11 cellular contexts compared by ENCODE assay signal in genomic region chr3:79729096-79729495, GRCh38. TPM values are rescaled to one million over a fixed set of nuclear protein-coding genes. Genes with fewer than 3 reads are reported as not detected.
A peak's percentile ranks its signal among the peaks of the same experiment; 100 is the strongest.
DNase-seq lines count a peak whose midpoint lies in the region; TF ChIP-seq lines count a peak whose summit lies in the region.
"Had no signal": no experiment of that assay in that cellular context is flagged by ENCODE, and none has a peak within 500 bp of the region (broad histone marks: within the 10 kb centered on the region; RNA-seq: fewer than 3 reads in every experiment).

No MANE protein-coding gene starts in this region.

- H3K27ac Mint-ChIP-seq in endodermal cell: no peak overlapping the region

- H3K4me1 ChIP-seq in cardiac muscle cell (ENCODE audit: low read depth): no peaks in the 10 kb centered on the region
- no peaks in the 10 kb centered on the region for H3K4me1 ChIP-seq in right atrium auricular region
- no peaks in the 10 kb centered on the region for H3K4me1 ChIP-seq in endodermal cell (ENCODE audit: control insufficient read depth, insufficient read depth, low read length)

- 64% methylated on average over 2 of the region's 2 CpGs; no CpG with 5 or more reads in 1 of the 2 experiments for WGBS in endodermal cell (ENCODE audit: insufficient coverage in 1 of 2, insufficient read length in 1 of 2), 2 experiments

- no peaks in the 10 kb centered on the region for H3K36me3 ChIP-seq in cardiac muscle cell
- H3K36me3 ChIP-seq in right atrium auricular region: no peaks in the 10 kb centered on the region
- H3K36me3 ChIP-seq in endodermal cell (ENCODE audit: control insufficient read depth, insufficient read depth, low read length): no peaks in the 10 kb centered on the region

- no peak overlapping the region for H3K4me3 Mint-ChIP-seq in endodermal cell

- H3K27ac ChIP-seq in cardiac muscle cell (no peak overlapping the region), right atrium auricular region (no peak overlapping the region), endodermal cell (ENCODE audit: low read depth, low read length) (no peak overlapping the region)

- H3K27me3 ChIP-seq in cardiac muscle cell (no peaks in the 10 kb centered on the region), right atrium auricular region (no peaks in the 10 kb centered on the region), endodermal cell (ENCODE audit: control insufficient read depth, insufficient read depth, low read length, poor library complexity, severe bottlenecking) (no peaks in the 10 kb centered on the region)

- TF ChIP-seq CTCF in cardiac muscle cell (IDR thresholded peaks at IDR 0.05; ENCODE audit: low read depth, low read length) (no peak), right atrium auricular region (IDR thresholded peaks at IDR 0.05) (no peak), endodermal cell (conservative IDR thresholded peaks at IDR 0.05) (no peak)

- H3K4me1 Mint-ChIP-seq in endodermal cell: no peaks in the 10 kb centered on the region

- no peaks in the 10 kb centered on the region for H3K36me3 Mint-ChIP-seq in endodermal cell (ENCODE audit: low read depth)

- H3K4me3 ChIP-seq in cardiac muscle cell (no peak overlapping the region), right atrium auricular region (no peak overlapping the region), endodermal cell (ENCODE audit: low read length) (no peak overlapping the region)

- H3K9ac ChIP-seq in endodermal cell (ENCODE audit: extremely low read depth, low read length, poor library complexity, severe bottlenecking): no peak overlapping the region

- DNase-seq in cardiac muscle cell (ENCODE audit: low read depth in 1 of 2, low spot score in 1 of 2) (peak; percentile 3 to 32), right atrium auricular region (ENCODE audit: low spot score) (no peak), SHP77 (lab: John Stamatoyannopoulos, UW) (peak; percentile 6 to 30), fibroblast of the conjunctiva (ENCODE audit: low read depth) (peak; percentile 18), stromal cell of bone marrow (ENCODE audit: low read depth) (peak; percentile 5), SKM-1 (lab: John Stamatoyannopoulos, UW; ENCODE audit: unreplicated experiment) (no peak), endodermal cell (no peak), T-helper 9 cell (no peak)
- DNase-seq: AML-193, left colon, NCI-H1694 treated with DMSO at 0.1 percent for 48 hours had no signal

- H3K27me3 Mint-ChIP-seq in endodermal cell (ENCODE audit: insufficient read depth): no peaks in the 10 kb centered on the region

- H3K9me3 ChIP-seq in cardiac muscle cell (ENCODE audit: low read depth): no peaks in the 10 kb centered on the region
- no peaks in the 10 kb centered on the region for H3K9me3 ChIP-seq in right atrium auricular region
- H3K9me3 ChIP-seq in endodermal cell (ENCODE audit: control insufficient read depth, low read length): no peaks in the 10 kb centered on the region

- no peaks in the 10 kb centered on the region for H3K9me3 Mint-ChIP-seq in endodermal cell

RNA-seq across cellular contexts. Expression of gene ROBO1, which starts 38.7 kb away (rescaled TPM):
- total RNA-seq in cardiac muscle cell: 56.4 and 171 TPM in 2 replicates
- polyA plus RNA-seq in cardiac muscle cell: 29.3 and 63.6 TPM in 2 replicates
- 10 to 100 TPM in 1 of 2 donors, 1 to 10 TPM in 1; 7.6 to 19.7 TPM for total RNA-seq in right atrium auricular region
- 10 to 100 TPM; 74.8 to 75.9 TPM for total RNA-seq in endodermal cell
- polyA plus RNA-seq in endodermal cell (2013, experiment 1 of 2): 86.0 TPM
- polyA plus RNA-seq in endodermal cell (2013, experiment 2 of 2): 78.9 TPM

Comparison
In these comparisons a context has a peak if more than half of its experiments do, and no peak if none do; other contexts are left out.
1. DNase-seq: peak in cardiac muscle cell (2 of 2), SHP77 (2 of 2), fibroblast of the conjunctiva (single experiment) and stromal cell of bone marrow (single experiment); none in right atrium auricular region (single experiment), SKM-1 (single experiment), endodermal cell (single experiment) and T-helper 9 cell (single experiment).